2 cellular contexts compared by ENCODE assay signal in genomic region chr6:30259140-30260035, GRCh38.
TF ChIP-seq lines count a peak whose summit lies in the region.

No MANE protein-coding gene starts in this region.

TF ChIP-seq in A549, 52 proteins besides CTCF, POLR2A, EP300 and RAD21:
- TF ChIP-seq, protein P1, sequence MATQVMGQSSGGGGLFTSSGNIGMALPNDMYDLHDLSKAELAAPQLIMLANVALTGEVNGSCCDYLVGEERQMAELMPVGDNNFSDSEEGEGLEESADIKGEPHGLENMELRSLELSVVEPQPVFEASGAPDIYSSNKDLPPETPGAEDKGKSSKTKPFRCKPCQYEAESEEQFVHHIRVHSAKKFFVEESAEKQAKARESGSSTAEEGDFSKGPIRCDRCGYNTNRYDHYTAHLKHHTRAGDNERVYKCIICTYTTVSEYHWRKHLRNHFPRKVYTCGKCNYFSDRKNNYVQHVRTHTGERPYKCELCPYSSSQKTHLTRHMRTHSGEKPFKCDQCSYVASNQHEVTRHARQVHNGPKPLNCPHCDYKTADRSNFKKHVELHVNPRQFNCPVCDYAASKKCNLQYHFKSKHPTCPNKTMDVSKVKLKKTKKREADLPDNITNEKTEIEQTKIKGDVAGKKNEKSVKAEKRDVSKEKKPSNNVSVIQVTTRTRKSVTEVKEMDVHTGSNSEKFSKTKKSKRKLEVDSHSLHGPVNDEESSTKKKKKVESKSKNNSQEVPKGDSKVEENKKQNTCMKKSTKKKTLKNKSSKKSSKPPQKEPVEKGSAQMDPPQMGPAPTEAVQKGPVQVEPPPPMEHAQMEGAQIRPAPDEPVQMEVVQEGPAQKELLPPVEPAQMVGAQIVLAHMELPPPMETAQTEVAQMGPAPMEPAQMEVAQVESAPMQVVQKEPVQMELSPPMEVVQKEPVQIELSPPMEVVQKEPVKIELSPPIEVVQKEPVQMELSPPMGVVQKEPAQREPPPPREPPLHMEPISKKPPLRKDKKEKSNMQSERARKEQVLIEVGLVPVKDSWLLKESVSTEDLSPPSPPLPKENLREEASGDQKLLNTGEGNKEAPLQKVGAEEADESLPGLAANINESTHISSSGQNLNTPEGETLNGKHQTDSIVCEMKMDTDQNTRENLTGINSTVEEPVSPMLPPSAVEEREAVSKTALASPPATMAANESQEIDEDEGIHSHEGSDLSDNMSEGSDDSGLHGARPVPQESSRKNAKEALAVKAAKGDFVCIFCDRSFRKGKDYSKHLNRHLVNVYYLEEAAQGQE (IDR thresholded peaks at IDR 0.05), result no peak
- TF ChIP-seq RFX5 (IDR thresholded peaks at IDR 0.05), result peak; percentile 98
TF ChIP-seq in A549: peak in this region for 1.

TF ChIP-seq in H1, 55 proteins besides CTCF, POLR2A, EP300 and RAD21 (continued from another document):
- TF ChIP-seq CEBPB (IDR thresholded peaks at IDR 0.05; ENCODE audit: low read depth, low read length) (no peak), EZH2 (IDR thresholded peaks at IDR 0.05; ENCODE audit: low read depth, low read length, severe bottlenecking) (peak; percentile 35), RFX5 (IDR thresholded peaks at IDR 0.05; ENCODE audit: borderline replicate concordance, low read depth, low read length) (peak; percentile 98), JUN (IDR thresholded peaks at IDR 0.05; ENCODE audit: low read depth, low read length) (no peak), TCF12 (IDR thresholded peaks at IDR 0.05; ENCODE audit: low read depth, low read length) (no peak), NRF1 (IDR thresholded peaks at IDR 0.05; ENCODE audit: low read depth, low read length) (no peak), MAX (IDR thresholded peaks at IDR 0.05) (peak; percentile 6; the same call in 1 of the 2 replicates), HDAC6 (IDR thresholded peaks at IDR 0.05; ENCODE audit: low read depth, low read length) (no peak), SIX5 (IDR thresholded peaks at IDR 0.05; ENCODE audit: low read depth, low read length) (no peak), BACH1 (IDR thresholded peaks at IDR 0.05; ENCODE audit: low read length) (peak; percentile 15; the same call in 1 of the 2 replicates), PHF8 (conservative IDR thresholded peaks at IDR 0.05; ENCODE audit: low read depth, low read length) (peak; percentile 54), GTF2F1 (IDR thresholded peaks at IDR 0.05; ENCODE audit: borderline replicate concordance, low read depth, low read length) (no peak), HDAC2 (IDR thresholded peaks at IDR 0.05; ENCODE audit: borderline replicate concordance in 1 of 2, low read depth in 2 of 2, low read length in 2 of 2) (no peak), CBX5 (IDR thresholded peaks at IDR 0.05; ENCODE audit: low read depth, low read length) (no peak), SRF (IDR thresholded peaks at IDR 0.05; ENCODE audit: low read depth, low read length) (no peak), ATF3 (IDR thresholded peaks at IDR 0.05; ENCODE audit: insufficient read depth, low read depth, low read length) (no peak), MAFK (IDR thresholded peaks at IDR 0.05; ENCODE audit: low read depth, low read length) (no peak), CHD1 (IDR thresholded peaks at IDR 0.05; ENCODE audit: low read depth, low read length) (no peak), SP1 (IDR thresholded peaks at IDR 0.05; ENCODE audit: low read depth, low read length) (peak; percentile 76), TAF7 (optimal IDR thresholded peaks at IDR 0.05; ENCODE audit: borderline replicate concordance, low read depth, low read length) (peak; percentile 34), SP2 (IDR thresholded peaks at IDR 0.05; ENCODE audit: low read length) (no peak), CTBP2 (IDR thresholded peaks at IDR 0.05; ENCODE audit: borderline replicate concordance, insufficient read depth, insufficient read length, low read length) (no peak), RXRA (IDR thresholded peaks at IDR 0.05; ENCODE audit: insufficient read depth, low read depth, low read length) (no peak), ASH2L (IDR thresholded peaks at IDR 0.05; ENCODE audit: low read length) (peak; percentile 64), YY1 (IDR thresholded peaks at IDR 0.05; ENCODE audit: low read depth, low read length) (no peak), ZNF274 (IDR thresholded peaks at IDR 0.05; ENCODE audit: borderline replicate concordance, extremely low read depth, low read length) (no peak), SP4 (IDR thresholded peaks at IDR 0.05; ENCODE audit: low read length) (no peak), JUND (IDR thresholded peaks at IDR 0.05; ENCODE audit: low read length) (no peak), POU5F1 (IDR thresholded peaks at IDR 0.05; ENCODE audit: low read depth, low read length) (no peak), RBBP5 (IDR thresholded peaks at IDR 0.05; ENCODE audit: borderline replicate concordance, low read depth, low read length) (peak; percentile 57; the same call in 1 of the 2 replicates), CBX8 (IDR thresholded peaks at IDR 0.05; ENCODE audit: borderline replicate concordance, low read depth, low read length) (no peak), SUZ12 (IDR thresholded peaks at IDR 0.05; ENCODE audit: low read length) (peak; percentile 54; the same call in 1 of the 2 replicates), KDM5A (IDR thresholded peaks at IDR 0.05; ENCODE audit: low read length) (no peak), FOSL1 (IDR thresholded peaks at IDR 0.05; ENCODE audit: insufficient read depth, low read depth, low read length) (no peak), CREB1 (IDR thresholded peaks at IDR 0.05) (peak; percentile 91), SIN3A (conservative IDR thresholded peaks at IDR 0.05 in 1 of 2, IDR thresholded peaks at IDR 0.05 in 1 of 2; ENCODE audit: low read depth in 1 of 2, low read length in 2 of 2) (no peak; a peak in 1 of 4 replicates), NANOG (IDR thresholded peaks at IDR 0.05; ENCODE audit: insufficient read depth, low read depth, low read length, poor library complexity, severe bottlenecking) (no peak), KDM1A (IDR thresholded peaks at IDR 0.05; ENCODE audit: borderline replicate concordance, low read length) (no peak), TEAD4 (IDR thresholded peaks at IDR 0.05; ENCODE audit: low read depth, low read length) (no peak), TAF1 (IDR thresholded peaks at IDR 0.05; ENCODE audit: low read depth, low read length) (peak; percentile 72), KDM4A (IDR thresholded peaks at IDR 0.05; ENCODE audit: low read depth, low read length, severe bottlenecking) (peak; percentile 96), RNF2 (IDR thresholded peaks at IDR 0.05; ENCODE audit: borderline replicate concordance, low read depth, low read length, missing control alignments, poor library complexity, severe bottlenecking) (no peak), BCL11A (IDR thresholded peaks at IDR 0.05; ENCODE audit: low read depth in 2 of 2, low read length in 2 of 2) (no peak), EGR1 (IDR thresholded peaks at IDR 0.05; ENCODE audit: borderline replicate concordance, low read depth, low read length) (no peak), SIRT6 (IDR thresholded peaks at IDR 0.05; ENCODE audit: low read length) (no peak), GABPA (IDR thresholded peaks at IDR 0.05; ENCODE audit: borderline replicate concordance, insufficient read depth, low read length) (no peak), TBP (IDR thresholded peaks at IDR 0.05; ENCODE audit: low read depth, low read length) (peak; percentile 54; the same call in 1 of the 2 replicates)
- TF ChIP-seq, protein P2, sequence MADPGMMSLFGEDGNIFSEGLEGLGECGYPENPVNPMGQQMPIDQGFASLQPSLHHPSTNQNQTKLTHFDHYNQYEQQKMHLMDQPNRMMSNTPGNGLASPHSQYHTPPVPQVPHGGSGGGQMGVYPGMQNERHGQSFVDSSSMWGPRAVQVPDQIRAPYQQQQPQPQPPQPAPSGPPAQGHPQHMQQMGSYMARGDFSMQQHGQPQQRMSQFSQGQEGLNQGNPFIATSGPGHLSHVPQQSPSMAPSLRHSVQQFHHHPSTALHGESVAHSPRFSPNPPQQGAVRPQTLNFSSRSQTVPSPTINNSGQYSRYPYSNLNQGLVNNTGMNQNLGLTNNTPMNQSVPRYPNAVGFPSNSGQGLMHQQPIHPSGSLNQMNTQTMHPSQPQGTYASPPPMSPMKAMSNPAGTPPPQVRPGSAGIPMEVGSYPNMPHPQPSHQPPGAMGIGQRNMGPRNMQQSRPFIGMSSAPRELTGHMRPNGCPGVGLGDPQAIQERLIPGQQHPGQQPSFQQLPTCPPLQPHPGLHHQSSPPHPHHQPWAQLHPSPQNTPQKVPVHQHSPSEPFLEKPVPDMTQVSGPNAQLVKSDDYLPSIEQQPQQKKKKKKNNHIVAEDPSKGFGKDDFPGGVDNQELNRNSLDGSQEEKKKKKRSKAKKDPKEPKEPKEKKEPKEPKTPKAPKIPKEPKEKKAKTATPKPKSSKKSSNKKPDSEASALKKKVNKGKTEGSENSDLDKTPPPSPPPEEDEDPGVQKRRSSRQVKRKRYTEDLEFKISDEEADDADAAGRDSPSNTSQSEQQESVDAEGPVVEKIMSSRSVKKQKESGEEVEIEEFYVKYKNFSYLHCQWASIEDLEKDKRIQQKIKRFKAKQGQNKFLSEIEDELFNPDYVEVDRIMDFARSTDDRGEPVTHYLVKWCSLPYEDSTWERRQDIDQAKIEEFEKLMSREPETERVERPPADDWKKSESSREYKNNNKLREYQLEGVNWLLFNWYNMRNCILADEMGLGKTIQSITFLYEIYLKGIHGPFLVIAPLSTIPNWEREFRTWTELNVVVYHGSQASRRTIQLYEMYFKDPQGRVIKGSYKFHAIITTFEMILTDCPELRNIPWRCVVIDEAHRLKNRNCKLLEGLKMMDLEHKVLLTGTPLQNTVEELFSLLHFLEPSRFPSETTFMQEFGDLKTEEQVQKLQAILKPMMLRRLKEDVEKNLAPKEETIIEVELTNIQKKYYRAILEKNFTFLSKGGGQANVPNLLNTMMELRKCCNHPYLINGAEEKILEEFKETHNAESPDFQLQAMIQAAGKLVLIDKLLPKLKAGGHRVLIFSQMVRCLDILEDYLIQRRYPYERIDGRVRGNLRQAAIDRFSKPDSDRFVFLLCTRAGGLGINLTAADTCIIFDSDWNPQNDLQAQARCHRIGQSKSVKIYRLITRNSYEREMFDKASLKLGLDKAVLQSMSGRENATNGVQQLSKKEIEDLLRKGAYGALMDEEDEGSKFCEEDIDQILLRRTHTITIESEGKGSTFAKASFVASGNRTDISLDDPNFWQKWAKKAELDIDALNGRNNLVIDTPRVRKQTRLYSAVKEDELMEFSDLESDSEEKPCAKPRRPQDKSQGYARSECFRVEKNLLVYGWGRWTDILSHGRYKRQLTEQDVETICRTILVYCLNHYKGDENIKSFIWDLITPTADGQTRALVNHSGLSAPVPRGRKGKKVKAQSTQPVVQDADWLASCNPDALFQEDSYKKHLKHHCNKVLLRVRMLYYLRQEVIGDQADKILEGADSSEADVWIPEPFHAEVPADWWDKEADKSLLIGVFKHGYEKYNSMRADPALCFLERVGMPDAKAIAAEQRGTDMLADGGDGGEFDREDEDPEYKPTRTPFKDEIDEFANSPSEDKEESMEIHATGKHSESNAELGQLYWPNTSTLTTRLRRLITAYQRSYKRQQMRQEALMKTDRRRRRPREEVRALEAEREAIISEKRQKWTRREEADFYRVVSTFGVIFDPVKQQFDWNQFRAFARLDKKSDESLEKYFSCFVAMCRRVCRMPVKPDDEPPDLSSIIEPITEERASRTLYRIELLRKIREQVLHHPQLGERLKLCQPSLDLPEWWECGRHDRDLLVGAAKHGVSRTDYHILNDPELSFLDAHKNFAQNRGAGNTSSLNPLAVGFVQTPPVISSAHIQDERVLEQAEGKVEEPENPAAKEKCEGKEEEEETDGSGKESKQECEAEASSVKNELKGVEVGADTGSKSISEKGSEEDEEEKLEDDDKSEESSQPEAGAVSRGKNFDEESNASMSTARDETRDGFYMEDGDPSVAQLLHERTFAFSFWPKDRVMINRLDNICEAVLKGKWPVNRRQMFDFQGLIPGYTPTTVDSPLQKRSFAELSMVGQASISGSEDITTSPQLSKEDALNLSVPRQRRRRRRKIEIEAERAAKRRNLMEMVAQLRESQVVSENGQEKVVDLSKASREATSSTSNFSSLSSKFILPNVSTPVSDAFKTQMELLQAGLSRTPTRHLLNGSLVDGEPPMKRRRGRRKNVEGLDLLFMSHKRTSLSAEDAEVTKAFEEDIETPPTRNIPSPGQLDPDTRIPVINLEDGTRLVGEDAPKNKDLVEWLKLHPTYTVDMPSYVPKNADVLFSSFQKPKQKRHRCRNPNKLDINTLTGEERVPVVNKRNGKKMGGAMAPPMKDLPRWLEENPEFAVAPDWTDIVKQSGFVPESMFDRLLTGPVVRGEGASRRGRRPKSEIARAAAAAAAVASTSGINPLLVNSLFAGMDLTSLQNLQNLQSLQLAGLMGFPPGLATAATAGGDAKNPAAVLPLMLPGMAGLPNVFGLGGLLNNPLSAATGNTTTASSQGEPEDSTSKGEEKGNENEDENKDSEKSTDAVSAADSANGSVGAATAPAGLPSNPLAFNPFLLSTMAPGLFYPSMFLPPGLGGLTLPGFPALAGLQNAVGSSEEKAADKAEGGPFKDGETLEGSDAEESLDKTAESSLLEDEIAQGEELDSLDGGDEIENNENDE (IDR thresholded peaks at IDR 0.05; ENCODE audit: insufficient replicate concordance, low read length), result no peak
- TF ChIP-seq, protein P3, sequence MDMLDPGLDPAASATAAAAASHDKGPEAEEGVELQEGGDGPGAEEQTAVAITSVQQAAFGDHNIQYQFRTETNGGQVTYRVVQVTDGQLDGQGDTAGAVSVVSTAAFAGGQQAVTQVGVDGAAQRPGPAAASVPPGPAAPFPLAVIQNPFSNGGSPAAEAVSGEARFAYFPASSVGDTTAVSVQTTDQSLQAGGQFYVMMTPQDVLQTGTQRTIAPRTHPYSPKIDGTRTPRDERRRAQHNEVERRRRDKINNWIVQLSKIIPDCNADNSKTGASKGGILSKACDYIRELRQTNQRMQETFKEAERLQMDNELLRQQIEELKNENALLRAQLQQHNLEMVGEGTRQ (IDR thresholded peaks at IDR 0.05; ENCODE audit: low read length), result no peak
- TF ChIP-seq, protein P4, sequence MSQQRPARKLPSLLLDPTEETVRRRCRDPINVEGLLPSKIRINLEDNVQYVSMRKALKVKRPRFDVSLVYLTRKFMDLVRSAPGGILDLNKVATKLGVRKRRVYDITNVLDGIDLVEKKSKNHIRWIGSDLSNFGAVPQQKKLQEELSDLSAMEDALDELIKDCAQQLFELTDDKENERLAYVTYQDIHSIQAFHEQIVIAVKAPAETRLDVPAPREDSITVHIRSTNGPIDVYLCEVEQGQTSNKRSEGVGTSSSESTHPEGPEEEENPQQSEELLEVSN (IDR thresholded peaks at IDR 0.05), result peak; percentile 81; the same call in 1 of the 2 replicates
